8 cellular contexts compared by ENCODE assay signal in genomic region chr7:139359366-139360209, GRCh38. TPM values are rescaled to one million over a fixed set of nuclear protein-coding genes. Genes with fewer than 3 reads are reported as not detected.
DNase-seq lines count a peak whose midpoint lies in the region; ATAC-seq, FAIRE-seq and TF ChIP-seq lines count a peak whose summit lies in the region.

Gene LUC7L2, plus strand, starts transcription at chr7:139359894. Its CDS starts 368 bp downstream, at chr7:139360262.

- peak within 1 kb of the TSS; percentile 95 for H3K4me2 ChIP-seq in SU-DHL-6 (ENCODE audit: low read depth, low read length, poor library complexity, severe bottlenecking)

- H4K20me1 ChIP-seq in SU-DHL-6 (ENCODE audit: low read depth, low read length) = peaks cover 25% of the 10 kb centered on the region

- POLR2A ChIA-PET in activated naive CD8-positive, alpha-beta T cell treated with anti-CD3 and anti-CD28 coated beads, Interleukin-2, amount 10 ng/mL, durations not matched to agents 7 days and 5 days (lab: Charles Lee) = interaction anchor here (0.6 to 2.9 kb wide), 20 partner anchors 8 to 704 kb away, joined by 3 to 33 read pairs (median 4); partner anchors contain the start of genes FMC1, PARP12 and UBN2

- peaks cover 14% of the 10 kb centered on the region for H3K36me3 ChIP-seq in SU-DHL-6 (ENCODE audit: low read length)
- H3K36me3 ChIP-seq in pancreas = no peaks in the 10 kb centered on the region
- H3K36me3 ChIP-seq in tibial artery = no peaks in the 10 kb centered on the region

- TF ChIP-seq CTCF in GM12864 (IDR thresholded peaks at IDR 0.05; ENCODE audit: low read depth, low read length, missing control alignments) (no peak), SU-DHL-6 (IDR thresholded peaks at IDR 0.05; ENCODE audit: insufficient read depth, low read length, poor library complexity, severe bottlenecking) (no peak), pancreas (IDR thresholded peaks at IDR 0.05) (no peak), tibial artery (IDR thresholded peaks at IDR 0.05) (no peak)

- H3K79me2 ChIP-seq in SU-DHL-6 (ENCODE audit: insufficient read depth, low read length) = peaks cover 58% of the 10 kb centered on the region

- H3K9me3 ChIP-seq in SU-DHL-6 (ENCODE audit: insufficient read depth, low read length) = no peaks in the 10 kb centered on the region
- H3K9me3 ChIP-seq in pancreas = no peaks in the 10 kb centered on the region
- H3K9me3 ChIP-seq in tibial artery = no peaks in the 10 kb centered on the region

- FAIRE-seq in pancreas (lab: Jason Lieb, UNC) = no peak

- H3F3A ChIP-seq in SU-DHL-6 (ENCODE audit: insufficient read depth) = peaks cover 24% of the 10 kb centered on the region

- H3K9me3 Mint-ChIP-seq in activated naive CD8-positive, alpha-beta T cell treated with anti-CD3 and anti-CD28 coated beads, Interleukin-2, amount 10 ng/mL, durations not matched to agents 7 days and 5 days = no peaks in the 10 kb centered on the region

- H3K27me3 ChIP-seq in SU-DHL-6 (ENCODE audit: low read length) (no peaks in the 10 kb centered on the region), pancreas (no peaks in the 10 kb centered on the region), tibial artery (no peaks in the 10 kb centered on the region)

- H3K27me3 Mint-ChIP-seq in activated naive CD8-positive, alpha-beta T cell treated with anti-CD3 and anti-CD28 coated beads, Interleukin-2, amount 10 ng/mL, durations not matched to agents 7 days and 5 days = no peaks in the 10 kb centered on the region

- peak within 1 kb of the TSS; percentile 94 for H3K9ac ChIP-seq in SU-DHL-6 (ENCODE audit: low read length)

- intact Hi-C loops in head of caudate nucleus (cut with DNase I) (loop anchor here (1.0 to 10.0 kb wide), 2 partner anchors 19 to 75 kb away; no protein-coding TSS in a partner anchor), pancreas (cut with DNase I) (no loop called here), tibial artery (cut with DNase I; ENCODE audit: low total_unique reads) (loop anchor here (2.0 to 5.0 kb wide), 2 partner anchors 19 to 818 kb away; partner anchors contain the start of genes FMC1 and KDM7A)

- WGBS in pancreas, 2 donors = 0% methylated on average over 82 to 98 of the region's 98 CpGs

- H3K27ac ChIP-seq in SU-DHL-6 (ENCODE audit: low read depth, low read length) (peak within 1 kb of the TSS; percentile 92), pancreas (peak within 1 kb of the TSS; percentile 99 to 100 (median 100)), tibial artery (peak within 1 kb of the TSS; percentile 98 to 100)

- H3K9me2 ChIP-seq in SU-DHL-6 (replicated peaks; ENCODE audit: insufficient read depth, low read length) = no peaks in the 10 kb centered on the region

- H3K27ac Mint-ChIP-seq in activated naive CD8-positive, alpha-beta T cell treated with anti-CD3 and anti-CD28 coated beads, Interleukin-2, amount 10 ng/mL, durations not matched to agents 7 days and 5 days = peak within 1 kb of the TSS; percentile 100

- ATAC-seq in HG02678 (IDR thresholded peaks at IDR 0.05; ENCODE audit: unreplicated experiment) (peak; percentile 76), pancreas (peak; percentile 89 to 96 (median 91))
- peak; percentile 72 for ATAC-seq in activated naive CD8-positive, alpha-beta T cell treated with anti-CD3 and anti-CD28 coated beads, Interleukin-2, amount 10 ng/mL, durations not matched to agents 7 days and 5 days (ENCODE audit: low read depth)

- no peak within 1 kb of the TSS for H2AFZ ChIP-seq in SU-DHL-6 (ENCODE audit: low read depth, low read length, severe bottlenecking)

- peaks cover 9% of the 10 kb centered on the region for H3K36me3 Mint-ChIP-seq in activated naive CD8-positive, alpha-beta T cell treated with anti-CD3 and anti-CD28 coated beads, Interleukin-2, amount 10 ng/mL, durations not matched to agents 7 days and 5 days

- DNase-seq in GM12864 (ENCODE audit: low read depth) (peak; percentile 95), NCI-H128 (lab: John Stamatoyannopoulos, UW; ENCODE audit: unreplicated experiment) (peak; percentile 95), head of caudate nucleus (peak; percentile 99 to 100 (median 100)), pancreas (peak; percentile 99 to 100 (median 99)), tibial artery (peak; percentile 100)
- peak; percentile 98 for DNase-seq in activated naive CD8-positive, alpha-beta T cell treated with anti-CD3 and anti-CD28 coated beads, Interleukin-2, amount 10 ng/mL, durations not matched to agents 7 days and 5 days

- H3K4me1 ChIP-seq in pancreas (peaks cover 0 to 23% (median 23%) of the 10 kb centered on the region in 3 donors), tibial artery (peaks cover 0 to 45% (median 22%) of the 10 kb centered on the region in 4 donors)

- peak within 1 kb of the TSS; percentile 75 for H3K4me3 ChIP-seq in GM12864 (ENCODE audit: low read depth, low read length)
- H3K4me3 ChIP-seq in SU-DHL-6 (ENCODE audit: insufficient read depth, low read length, poor library complexity, severe bottlenecking) = peak within 1 kb of the TSS; percentile 96
- H3K4me3 ChIP-seq in pancreas = peak within 1 kb of the TSS; percentile 68 to 96 (median 81)
- peak within 1 kb of the TSS; percentile 83 to 100 for H3K4me3 ChIP-seq in tibial artery

- H3K4me1 Mint-ChIP-seq in activated naive CD8-positive, alpha-beta T cell treated with anti-CD3 and anti-CD28 coated beads, Interleukin-2, amount 10 ng/mL, durations not matched to agents 7 days and 5 days = peaks cover 25% of the 10 kb centered on the region

- peak within 1 kb of the TSS; percentile 96 for H3K4me3 Mint-ChIP-seq in activated naive CD8-positive, alpha-beta T cell treated with anti-CD3 and anti-CD28 coated beads, Interleukin-2, amount 10 ng/mL, durations not matched to agents 7 days and 5 days

RNA-seq across cellular contexts. Expression of gene LUC7L2, which starts in this region (rescaled TPM):
- total RNA-seq in activated naive CD8-positive, alpha-beta T cell treated with anti-CD3 and anti-CD28 coated beads, Interleukin-2, amount 10 ng/mL, durations not matched to agents 7 days and 5 days = 100 to 1,000 TPM; 138 TPM
- total RNA-seq in pancreas = 10 to 100 TPM; 30.0 to 45.3 (median 39.0) TPM
- polyA plus RNA-seq in pancreas = 10 to 100 TPM; 35.9 to 71.1 TPM

Comparison
In these comparisons a context has a peak if more than half of its experiments do, and no peak if none do; other contexts are left out.
1. Peak in every context shown above with its lines: DNase-seq, ATAC-seq, H3K4me3 ChIP-seq and H3K27ac ChIP-seq.
2. intact Hi-C loops: an anchor here in head of caudate nucleus (1.0 to 10.0 kb wide) and tibial artery (2.0 to 5.0 kb wide); none called in pancreas.